ENCODE assay signal across 11 cellular contexts in genomic region chr3:132267594-132267993, GRCh38. TPM values are rescaled to one million over a fixed set of nuclear protein-coding genes. Genes with fewer than 3 reads are reported as not detected.
DNase-seq lines count a peak whose midpoint lies in the region; TF ChIP-seq lines count a peak whose summit lies in the region.
"Had no signal": no experiment of that assay in that cellular context is flagged by ENCODE, and none has a peak within 500 bp of the region (broad histone marks: within the 10 kb centered on the region; RNA-seq: fewer than 3 reads in every experiment).

No MANE protein-coding gene starts in this region.

- no peak overlapping the region for H3K4me3 Mint-ChIP-seq in Caco-2 (ENCODE audit: unreplicated experiment)
- H3K4me3 Mint-ChIP-seq: HFFc6 had no signal

- no peak overlapping the region for H3K9ac ChIP-seq in mammary epithelial cell (ENCODE audit: insufficient read depth, low read length)

- in situ Hi-C loops in mammary epithelial cell (cut with MboI; ENCODE audit: low sequenced_read_pairs in 2 of 2) = no loop called here

- H3K36me3 ChIP-seq in Caco-2 (ENCODE audit: control insufficient read depth, insufficient read depth, low read length) (no peaks in the 10 kb centered on the region), prostate gland (no peaks in the 10 kb centered on the region), mammary epithelial cell (ENCODE audit: insufficient read depth, low read length) (no peaks in the 10 kb centered on the region)

- peaks cover 7% of the 10 kb centered on the region for H3K4me1 Mint-ChIP-seq in Caco-2 (ENCODE audit: low read depth, unreplicated experiment)

- WGBS in prostate gland = 30% methylated on average over 3 of the region's 3 CpGs
- WGBS in mammary epithelial cell (ENCODE audit: low coverage, missing lambda C conversion rate) = 92% methylated on average over 3 of the region's 3 CpGs

- no peaks in the 10 kb centered on the region for H3K36me3 Mint-ChIP-seq in Caco-2 (ENCODE audit: insufficient read depth, unreplicated experiment)

- TF ChIP-seq POLR2A in prostate gland (IDR thresholded peaks at IDR 0.05) = no peak

- peak overlapping the region; percentile 44 for H3K27ac Mint-ChIP-seq in Caco-2 (ENCODE audit: unreplicated experiment)
- H3K27ac Mint-ChIP-seq: HFFc6 had no signal

- no peaks in the 10 kb centered on the region for H3K79me2 ChIP-seq in mammary epithelial cell (ENCODE audit: insufficient read depth, low read length)

- H3K4me1 ChIP-seq in Caco-2 (no peaks in the 10 kb centered on the region), prostate gland (replicated peaks) (peaks cover 4% of the 10 kb centered on the region), mammary epithelial cell (ENCODE audit: insufficient read depth, low read length) (no peaks in the 10 kb centered on the region)

- dilution Hi-C loops in mammary epithelial cell (cut with HindIII; ENCODE audit: low sequenced_read_pairs) = no loop called here

- H3K27ac ChIP-seq in C4-2B = peak overlapping the region; percentile 31; the same call in 1 of the 2 replicates
- H3K27ac ChIP-seq in VCaP = peak overlapping the region; percentile 99
- H3K27ac ChIP-seq in prostate gland = peak overlapping the region; percentile 68 to 73
- no peak overlapping the region for H3K27ac ChIP-seq in mammary epithelial cell (ENCODE audit: insufficient read depth, low read depth, low read length)

- H3K9me3 Mint-ChIP-seq in Caco-2 (ENCODE audit: unreplicated experiment) = peaks cover 16% of the 10 kb centered on the region
- H3K9me3 Mint-ChIP-seq: HFFc6 had no signal

- H3K27me3 ChIP-seq in Caco-2 (replicated peaks; ENCODE audit: control insufficient read depth, insufficient read depth, low read length) (no peaks in the 10 kb centered on the region), prostate gland (replicated peaks; ENCODE audit: insufficient read depth) (no peaks in the 10 kb centered on the region), mammary epithelial cell (ENCODE audit: insufficient read depth, low read length) (no peaks in the 10 kb centered on the region)

- H4K20me1 ChIP-seq in mammary epithelial cell (ENCODE audit: insufficient read depth, low read length) = no peaks in the 10 kb centered on the region

- H3K4me2 ChIP-seq in mammary epithelial cell (ENCODE audit: insufficient read depth, low read depth, low read length) = no peak overlapping the region

- H3K27me3 Mint-ChIP-seq in Caco-2 (ENCODE audit: insufficient read depth, unreplicated experiment) = no peaks in the 10 kb centered on the region

- DNase-seq in Caco-2 = no peak
- peak; percentile 34 for DNase-seq in prostate gland (ENCODE audit: low spot score)
- DNase-seq in T1000 (lab: John Stamatoyannopoulos, UW) = no peak
- no peak for DNase-seq in SHP77 (lab: John Stamatoyannopoulos, UW)
- no peak for DNase-seq in mammary epithelial cell
- DNase-seq: DND-41, GDM1, HCEC 1CT, HFFc6 had no signal

- POLR2A ChIA-PET in Caco-2 (lab: Charles Lee) = no interaction called here

- H3K9me3 ChIP-seq in Caco-2 (no peaks in the 10 kb centered on the region), prostate gland (no peaks in the 10 kb centered on the region), mammary epithelial cell (replicated peaks; ENCODE audit: insufficient read depth, low read length) (no peaks in the 10 kb centered on the region)

- H2AFZ ChIP-seq in mammary epithelial cell (ENCODE audit: low read depth, low read length) = no peak overlapping the region

- CTCF ChIA-PET in Caco-2 (lab: Charles Lee) = interaction anchor here (1.1 kb wide), 1 partner anchor 10 kb away, joined by 3 read pairs; no protein-coding TSS in a partner anchor
- CTCF ChIA-PET in mammary epithelial cell (lab: Charles Lee; ENCODE audit: low non-redundant PET) = no interaction called here

- BruUV-seq in Caco-2 (replicated peaks; lab: Mats Ljungman, UMichigan) (no TSS peak), mammary epithelial cell (replicated peaks; lab: Mats Ljungman, UMichigan) (no TSS peak)

- TF ChIP-seq CTCF in C4-2B (conservative IDR thresholded peaks at IDR 0.05) (no peak), Caco-2 (IDR thresholded peaks at IDR 0.05; ENCODE audit: insufficient read depth in 1 of 2, low read depth in 1 of 2, low read length in 1 of 2, severe bottlenecking in 1 of 2, unreplicated experiment in 1 of 2) (no peak), VCaP (conservative IDR thresholded peaks at IDR 0.05) (no peak), prostate gland (IDR thresholded peaks at IDR 0.05) (no peak), mammary epithelial cell (conservative IDR thresholded peaks at IDR 0.05 in 1 of 2, IDR thresholded peaks at IDR 0.05 in 1 of 2; ENCODE audit: extremely low read depth in 1 of 2, insufficient read depth in 1 of 2, low read depth in 1 of 2, low read length in 2 of 2) (no peak)

- intact Hi-C loops in Caco-2 (cut with micrococcal nuclease; ENCODE audit: unreplicated experiment) (no loop called here), prostate gland (cut with DNase I) (loop anchor here (5.0 kb wide), 1 partner anchor 65 kb away; no protein-coding TSS in a partner anchor), mammary epithelial cell (cut with micrococcal nuclease) (no loop called here)

- H3K4me3 ChIP-seq in Caco-2 (ENCODE audit: low read depth, low read length) (no peak overlapping the region), prostate gland (no peak overlapping the region), mammary epithelial cell (replicated peaks in 1 of 3; ENCODE audit: insufficient read depth in 1 of 3, low read depth in 2 of 3, low read length in 3 of 3) (no peak overlapping the region)

RNA-seq across cellular contexts. Expression of gene ACP3, which starts 49.6 kb away (rescaled TPM):
- total RNA-seq in Caco-2 (2022) (0.82 and 2.3 TPM in 2 replicates), prostate gland (over 10,000 TPM in 1 of 2 donors, 1,000 to 10,000 TPM in 1; 1,778 to 14,359 TPM), mammary epithelial cell (under 1 TPM in 1 of 2 donors, not detected in 1; 0.33 TPM)
- 0.48 TPM for polyA plus RNA-seq in mammary epithelial cell
- polyA minus RNA-seq in mammary epithelial cell = not detected
- total RNA-seq: HFFc6 had no signal

Comparison
In these comparisons a context has a peak if more than half of its experiments do, and no peak if none do; other contexts are left out.
1. RNA of gene ACP3, which starts 49.6 kb away (total RNA-seq): 1,778 to 14,359 TPM in prostate gland; 0.82 to 2.3 TPM in Caco-2 and 0.33 TPM in mammary epithelial cell; every median in the first group is over 100 times any median in the second.